Comparison of ENCODE assay signal across 36 cellular contexts in the genomic region with DNA sequence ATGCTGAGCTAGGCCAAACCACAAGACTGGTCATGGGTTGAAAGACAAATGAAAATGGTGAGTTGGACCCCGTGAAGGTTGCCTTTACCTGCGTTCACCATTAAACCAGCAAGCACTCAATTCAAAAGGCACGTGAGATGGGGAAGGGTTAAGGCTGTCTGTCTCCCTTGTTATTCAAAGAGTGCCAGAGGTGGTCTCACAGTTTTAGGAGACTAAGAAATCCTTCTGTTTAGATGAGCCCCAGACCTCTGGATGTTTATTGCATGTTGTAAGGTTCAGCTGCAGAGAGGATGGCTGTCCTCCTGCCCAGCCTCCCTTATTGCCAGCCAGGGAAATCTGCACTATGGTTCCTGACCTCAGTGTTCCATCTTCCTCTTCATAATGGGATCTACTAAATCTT.
"Had no signal": no experiment of that assay in that cellular context is flagged by ENCODE, and none has a peak within 500 bp of the region (broad histone marks: within the 10 kb centered on the region; RNA-seq: fewer than 3 reads in every experiment).

No MANE protein-coding gene starts in this region.

- H3K9me3 Mint-ChIP-seq: activated CD4-positive, alpha-beta memory T cell treated with anti-CD3 and anti-CD28 coated beads for 36 hours; activated naive CD4-positive, alpha-beta T cell treated with anti-CD3 and anti-CD28 coated beads, Interleukin-2, amount 50 U/mL, for 24 hours; activated naive CD8-positive, alpha-beta T cell treated with anti-CD3 and anti-CD28 coated beads for 36 hours; activated naive CD8-positive, alpha-beta T cell treated with anti-CD3 and anti-CD28 coated beads, Interleukin-2, amount 50 U/mL, for 24 hours; activated T-cell treated with anti-CD3 and anti-CD28 coated beads, Interleukin-2, amount 50 U/mL, for 24 hours; central memory CD8-positive, alpha-beta T cell; dendritic cell treated with granulocyte-macrophage colony-stimulating factor and Interleukin-4, amounts not matched to agents 40 ng/mL and 50 ng/mL, for 4 days; T-helper 2 cell treated with Interferon-gamma antibody and Interleukin-4, amounts not matched to agents 5 μg/mL and 100 μg/mL, for 36 hours had no signal

- H3K27ac ChIP-seq: adrenal gland, body of pancreas, cardiac muscle cell, coronary artery, epithelial cell of prostate, gastrocnemius medialis, heart left ventricle, WERI-Rb-1 had no signal

- H3K27me3 Mint-ChIP-seq: activated CD4-positive, alpha-beta T cell treated with anti-CD3 and anti-CD28 coated beads, Interleukin-2, amount 10 ng/mL, durations not matched to agents 24 days and 14 days; activated CD8-positive, alpha-beta memory T cell treated with anti-CD3 and anti-CD28 coated beads, Interleukin-2, amount 10 ng/mL, durations not matched to agents 7 days and 5 days had no signal

- H3K4me1 Mint-ChIP-seq: activated CD4-positive, alpha-beta T cell treated with anti-CD3 and anti-CD28 coated beads, Interleukin-2, amount 10 ng/mL, durations not matched to agents 24 days and 14 days; activated CD8-positive, alpha-beta memory T cell treated with anti-CD3 and anti-CD28 coated beads, Interleukin-2, amount 10 ng/mL, durations not matched to agents 7 days and 5 days; activated naive CD4-positive, alpha-beta T cell treated with anti-CD3 and anti-CD28 coated beads, Interleukin-2, amount 50 U/mL, for 24 hours; central memory CD8-positive, alpha-beta T cell; T-helper 17 cell had no signal

- H3K27me3 ChIP-seq: adrenal gland, body of pancreas, cardiac muscle cell, heart left ventricle had no signal

- ATAC-seq: activated CD8-positive, alpha-beta memory T cell treated with anti-CD3 and anti-CD28 coated beads, Interleukin-2, amount 10 ng/mL, durations not matched to agents 7 days and 5 days; activated CD8-positive, alpha-beta T cell treated with anti-CD3 and anti-CD28 coated beads, Interleukin-2, amount 10 ng/mL, durations not matched to agents 7 days and 5 days; activated naive CD8-positive, alpha-beta T cell treated with anti-CD3 and anti-CD28 coated beads, Interleukin-2, amount 50 U/mL, for 24 hours; body of pancreas; gastrocnemius medialis; heart left ventricle; T-helper 17 cell had no signal

- DNase-seq: activated CD4-positive, alpha-beta memory T cell treated with anti-CD3 and anti-CD28 coated beads for 36 hours; activated CD4-positive, alpha-beta T cell treated with anti-CD3 and anti-CD28 coated beads, Interleukin-2, amount 10 ng/mL, durations not matched to agents 24 days and 14 days; activated CD4-positive, CD25-positive, alpha-beta regulatory T cell; activated CD4-positive, CD25-positive, alpha-beta regulatory T cell treated with anti-CD3 and anti-CD28 coated beads, Interleukin-2, amount 50 U/mL, for 72 hours; activated CD8-positive, alpha-beta memory T cell treated with anti-CD3 and anti-CD28 coated beads, Interleukin-2, amount 10 ng/mL, durations not matched to agents 7 days and 5 days; activated CD8-positive, alpha-beta memory T cell treated with anti-CD3 and anti-CD28 coated beads, Interleukin-2, amount 50 U/mL, for 48 hours; activated CD8-positive, alpha-beta T cell treated with anti-CD3 and anti-CD28 coated beads, Interleukin-2, amount 10 ng/mL, durations not matched to agents 7 days and 5 days; activated effector memory CD4-positive, alpha-beta T cell treated with Interleukin-2 at 50 U/mL for 16 hours; activated gamma-delta T cell treated with Interleukin-2 at 50 U/mL for 16 hours; activated naive CD4-positive, alpha-beta T cell treated with Interleukin-2 at 50 U/mL for 16 hours; activated naive CD8-positive, alpha-beta T cell treated with anti-CD3 and anti-CD28 coated beads for 36 hours; activated naive CD8-positive, alpha-beta T cell treated with anti-CD3 and anti-CD28 coated beads, Interleukin-2, amount 50 U/mL, for 24 hours; activated T-cell treated with anti-CD3 and anti-CD28 coated beads for 4 hours; activated T-cell treated with anti-CD3 and anti-CD28 coated beads, Interleukin-2, amount 50 U/mL, for 24 hours; activated T-cell treated with anti-CD3 and anti-CD28 coated beads, Interleukin-2, amount 50 U/mL, for 72 hours; adrenal gland; amygdala; aorta; body of pancreas; effector CD4-positive, alpha-beta T cell; foreskin fibroblast; gastrocnemius medialis; glutamatergic neuron; heart left ventricle; T-helper 1 cell; T-helper 17 cell; T1000; WERI-Rb-1 had no signal

- H3K36me3 Mint-ChIP-seq: activated CD4-positive, alpha-beta memory T cell treated with anti-CD3 and anti-CD28 coated beads for 36 hours; activated CD8-positive, alpha-beta memory T cell treated with anti-CD3 and anti-CD28 coated beads, Interleukin-2, amount 10 ng/mL, durations not matched to agents 7 days and 5 days; activated naive CD4-positive, alpha-beta T cell treated with anti-CD3 and anti-CD28 coated beads, Interleukin-2, amount 50 U/mL, for 24 hours; activated naive CD8-positive, alpha-beta T cell treated with anti-CD3 and anti-CD28 coated beads for 36 hours had no signal

- H3K27ac Mint-ChIP-seq: activated CD4-positive, alpha-beta memory T cell treated with anti-CD3 and anti-CD28 coated beads for 36 hours; activated CD4-positive, alpha-beta T cell treated with anti-CD3 and anti-CD28 coated beads, Interleukin-2, amount 10 ng/mL, durations not matched to agents 24 days and 14 days; activated CD8-positive, alpha-beta memory T cell treated with anti-CD3 and anti-CD28 coated beads, Interleukin-2, amount 10 ng/mL, durations not matched to agents 7 days and 5 days; activated CD8-positive, alpha-beta T cell treated with anti-CD3 and anti-CD28 coated beads, Interleukin-2, amount 10 ng/mL, durations not matched to agents 7 days and 5 days; activated naive CD4-positive, alpha-beta T cell treated with anti-CD3 and anti-CD28 coated beads, Interleukin-2, amount 50 U/mL, for 24 hours; activated naive CD8-positive, alpha-beta T cell treated with anti-CD3 and anti-CD28 coated beads for 36 hours; activated T-cell treated with anti-CD3 and anti-CD28 coated beads, Interleukin-2, amount 50 U/mL, for 72 hours; T-helper 17 cell; T-helper 2 cell treated with Interferon-gamma antibody and Interleukin-4, amounts not matched to agents 5 μg/mL and 100 μg/mL, for 36 hours had no signal

- H3K9me3 ChIP-seq: adrenal gland, body of pancreas, gastrocnemius medialis, heart left ventricle had no signal

- H3K4me3 Mint-ChIP-seq: activated CD4-positive, alpha-beta memory T cell treated with anti-CD3 and anti-CD28 coated beads for 36 hours; activated CD4-positive, alpha-beta T cell treated with anti-CD3 and anti-CD28 coated beads for 36 hours; activated CD4-positive, alpha-beta T cell treated with anti-CD3 and anti-CD28 coated beads, Interleukin-2, amount 10 ng/mL, durations not matched to agents 24 days and 14 days; activated CD8-positive, alpha-beta memory T cell treated with anti-CD3 and anti-CD28 coated beads, Interleukin-2, amount 10 ng/mL, durations not matched to agents 7 days and 5 days; activated CD8-positive, alpha-beta T cell treated with anti-CD3 and anti-CD28 coated beads, Interleukin-2, amount 10 ng/mL, durations not matched to agents 7 days and 5 days; activated naive CD4-positive, alpha-beta T cell treated with anti-CD3 and anti-CD28 coated beads, Interleukin-2, amount 50 U/mL, for 24 hours; activated naive CD8-positive, alpha-beta T cell treated with anti-CD3 and anti-CD28 coated beads for 36 hours; activated naive CD8-positive, alpha-beta T cell treated with anti-CD3 and anti-CD28 coated beads, Interleukin-2, amount 50 U/mL, for 24 hours; activated T-cell treated with anti-CD3 and anti-CD28 coated beads, Interleukin-2, amount 50 U/mL, for 24 hours; central memory CD8-positive, alpha-beta T cell; T-helper 17 cell; T-helper 2 cell treated with Interferon-gamma antibody and Interleukin-4, amounts not matched to agents 5 μg/mL and 100 μg/mL, for 36 hours had no signal

- H3K4me1 ChIP-seq: body of pancreas, gastrocnemius medialis had no signal

- H3K4me3 ChIP-seq: adrenal gland, body of pancreas, cardiac muscle cell, coronary artery, gastrocnemius medialis, heart left ventricle had no signal

- H3K36me3 ChIP-seq: adrenal gland, cardiac muscle cell, gastrocnemius medialis, heart left ventricle, WERI-Rb-1 had no signal
